23 cellular contexts compared by ENCODE assay signal in the genomic region with DNA sequence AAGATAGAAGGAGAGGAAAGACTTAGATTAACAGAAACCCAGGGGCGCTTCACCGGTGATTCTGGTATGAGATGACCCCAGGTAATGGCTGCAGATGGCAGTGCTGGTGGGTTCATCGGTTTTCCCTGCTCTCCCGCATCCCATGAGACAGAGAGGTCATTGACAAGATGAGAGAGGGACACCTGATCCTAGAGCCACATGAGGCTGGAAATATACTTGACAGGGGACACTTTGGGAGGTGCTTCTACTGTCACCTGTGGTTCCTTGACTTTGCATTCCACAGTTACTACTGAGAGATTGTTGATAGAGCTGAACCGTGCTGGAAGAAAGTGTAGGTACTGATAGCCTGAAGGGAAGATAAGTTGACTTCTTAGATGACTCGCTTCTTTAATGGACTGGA.
"Had no signal": no experiment of that assay in that cellular context is flagged by ENCODE, and none has a peak within 500 bp of the region (broad histone marks: within the 10 kb centered on the region; RNA-seq: fewer than 3 reads in every experiment).

No MANE protein-coding gene starts in this region.

- H3K4me3 Mint-ChIP-seq: dendritic cell treated with granulocyte-macrophage colony-stimulating factor and Interleukin-4, amounts not matched to agents 40 ng/mL and 50 ng/mL, for 4 days; effector memory CD8-positive, alpha-beta T cell; endodermal cell had no signal

- DNase-seq: colonic mucosa; cortex of kidney; dermis blood vessel endothelial cell; dorsolateral prefrontal cortex; effector CD4-positive, alpha-beta T cell; effector CD8-positive, alpha-beta T cell; effector memory CD4-positive, alpha-beta T cell; effector memory CD8-positive, alpha-beta T cell; endodermal cell; erythroblast; esophagus squamous epithelium; foreskin fibroblast; foreskin keratinocyte; foreskin melanocyte; gastrocnemius medialis; glutamatergic neuron; head of caudate nucleus; heart left ventricle; heart right ventricle had no signal

- H3K27ac Mint-ChIP-seq: dendritic cell treated with granulocyte-macrophage colony-stimulating factor and Interleukin-4, amounts not matched to agents 40 ng/mL and 50 ng/mL, for 4 days; effector memory CD8-positive, alpha-beta T cell; endodermal cell had no signal

- H3K27ac ChIP-seq: colonic mucosa, coronary artery, dorsolateral prefrontal cortex, epithelial cell of prostate, esophagus squamous epithelium, foreskin keratinocyte, gastrocnemius medialis, gastroesophageal sphincter, heart left ventricle, heart right ventricle had no signal

- H3K9me3 ChIP-seq: colonic mucosa, esophagus squamous epithelium, gastrocnemius medialis had no signal

- H3K36me3 ChIP-seq: colonic mucosa, esophagus squamous epithelium, gastrocnemius medialis, gastroesophageal sphincter had no signal

- H3K4me1 ChIP-seq: colonic mucosa, esophagus squamous epithelium, foreskin keratinocyte, gastrocnemius medialis, gastroesophageal sphincter had no signal

- H3K9me3 Mint-ChIP-seq: dendritic cell treated with granulocyte-macrophage colony-stimulating factor and Interleukin-4, amounts not matched to agents 40 ng/mL and 50 ng/mL, for 4 days; effector memory CD8-positive, alpha-beta T cell had no signal

- H3K4me3 ChIP-seq: colonic mucosa, coronary artery, dorsolateral prefrontal cortex, esophagus squamous epithelium, gastrocnemius medialis, gastroesophageal sphincter, heart left ventricle, heart right ventricle had no signal

- H3K27me3 ChIP-seq: colonic mucosa, dorsolateral prefrontal cortex, esophagus squamous epithelium, foreskin keratinocyte, gastrocnemius medialis, gastroesophageal sphincter, heart left ventricle, heart right ventricle had no signal
